ENCODE assay signal across 13 cellular contexts in the genomic region with DNA sequence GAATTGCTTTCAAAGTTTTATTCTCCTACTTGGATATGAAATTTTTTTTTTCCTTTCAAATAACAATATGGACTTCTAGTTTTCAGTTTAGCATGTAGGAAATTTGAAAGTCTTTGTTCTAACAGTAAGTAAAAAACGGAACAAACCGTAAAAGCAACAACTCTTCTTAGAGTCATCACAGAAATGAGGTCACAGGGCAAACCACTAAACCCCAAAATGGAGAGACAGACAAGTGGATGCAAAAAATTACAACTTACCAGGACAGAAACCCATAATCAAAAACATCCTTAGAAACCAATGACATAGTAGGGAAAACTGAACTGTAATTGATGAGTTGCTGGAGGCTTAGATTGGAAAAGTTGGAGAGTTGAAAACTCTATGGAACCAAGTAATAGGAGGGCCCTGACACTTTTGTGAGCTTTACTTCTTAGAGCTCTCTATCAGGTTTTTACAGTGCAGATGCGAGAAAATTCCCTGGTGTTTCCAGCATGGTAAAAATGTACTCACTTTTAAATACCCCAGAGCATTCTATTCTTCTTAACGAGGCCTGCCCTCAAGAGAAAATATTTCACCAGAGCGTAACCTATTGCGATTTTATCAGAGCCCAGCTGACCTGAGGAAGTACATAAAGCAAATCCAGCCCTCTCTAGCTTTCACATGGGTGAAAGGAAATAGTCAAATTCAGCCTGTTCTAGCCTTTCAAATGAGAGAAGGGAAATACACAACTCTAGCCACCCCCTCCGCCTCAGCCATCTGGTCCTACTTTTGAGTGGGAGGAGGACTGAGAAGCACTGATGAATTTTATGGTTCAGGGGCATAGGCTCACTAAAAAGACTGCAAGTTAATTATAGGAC. TPM values are rescaled to one million over a fixed set of nuclear protein-coding genes. Genes with fewer than 3 reads are reported as not detected.
DNase-seq lines count a peak whose midpoint lies in the region; ATAC-seq and FAIRE-seq lines count a peak whose summit lies in the region.
"Had no signal": no experiment of that assay in that cellular context is flagged by ENCODE, and none has a peak within 500 bp of the region (broad histone marks: within the 10 kb centered on the region; RNA-seq: fewer than 3 reads in every experiment).

No MANE protein-coding gene starts in this region.

- H3K27ac Mint-ChIP-seq in activated T-helper 1 cell treated with anti-CD3 and anti-CD28 coated beads, Interleukin-12 subunit alpha, Interleukin-12 subunit beta, Interleukin-2, Interleukin-4 antibody, amounts not matched to agents 30 ng/mL and 10 ng/mL and 1 ng/mL, durations not matched to agents 14 hours and 24 hours and 36 hours = no peak overlapping the region
- H3K27ac Mint-ChIP-seq: dendritic cell treated with granulocyte-macrophage colony-stimulating factor and Interleukin-4, amounts not matched to agents 40 ng/mL and 50 ng/mL, for 4 days had no signal

- peak overlapping the region in 1 of 2 donors; percentile 36 for H3K27ac ChIP-seq in small intestine (ENCODE audit: low read depth in 1 of 2, low read length in 1 of 2)
- H3K27ac ChIP-seq: left ventricle myocardium inferior had no signal

- H3K4me1 Mint-ChIP-seq in activated T-helper 1 cell treated with anti-CD3 and anti-CD28 coated beads, Interleukin-12 subunit alpha, Interleukin-12 subunit beta, Interleukin-2, Interleukin-4 antibody, amounts not matched to agents 30 ng/mL and 10 ng/mL and 1 ng/mL, durations not matched to agents 14 hours and 24 hours and 36 hours (ENCODE audit: low read depth) = peaks cover 24% of the 10 kb centered on the region

- peaks cover 7% of the 10 kb centered on the region for H3K9me3 Mint-ChIP-seq in activated T-helper 1 cell treated with anti-CD3 and anti-CD28 coated beads, Interleukin-12 subunit alpha, Interleukin-12 subunit beta, Interleukin-2, Interleukin-4 antibody, amounts not matched to agents 30 ng/mL and 10 ng/mL and 1 ng/mL, durations not matched to agents 14 hours and 24 hours and 36 hours
- H3K9me3 Mint-ChIP-seq: dendritic cell treated with granulocyte-macrophage colony-stimulating factor and Interleukin-4, amounts not matched to agents 40 ng/mL and 50 ng/mL, for 4 days had no signal

- no peak overlapping the region for H3K4me3 ChIP-seq in small intestine (ENCODE audit: low read depth in 1 of 2, low read length in 2 of 2)
- H3K4me3 ChIP-seq: left ventricle myocardium inferior had no signal

- intact Hi-C loops in activated T-helper 1 cell treated with anti-CD3 and anti-CD28 coated beads, Interleukin-12 subunit alpha, Interleukin-12 subunit beta, Interleukin-2, Interleukin-4 antibody, amounts not matched to agents 30 ng/mL and 10 ng/mL and 1 ng/mL, durations not matched to agents 14 hours and 24 hours and 36 hours (cut with micrococcal nuclease) = no loop called here

- no peaks in the 10 kb centered on the region for H3K4me1 ChIP-seq in small intestine (ENCODE audit: control insufficient read depth in 2 of 2, insufficient read depth in 1 of 2, low read depth in 1 of 2, low read length in 1 of 2)
- H3K4me1 ChIP-seq: left ventricle myocardium inferior had no signal

- DNase-seq in NOMO-1 treated with DMSO at 0.1 percent for 48 hours (lab: John Stamatoyannopoulos, UW; ENCODE audit: unreplicated experiment) (peak; percentile 65), NOMO-1 treated with dmso at 0.1 percent for 144 hours (lab: John Stamatoyannopoulos, UW; ENCODE audit: unreplicated experiment) (no peak), small intestine (peak; percentile 28), NCI-H510A treated with DMSO at 0.1 percent for 48 hours (lab: John Stamatoyannopoulos, UW) (no peak), GF-D8 (lab: John Stamatoyannopoulos, UW) (no peak), NCI-H69 (lab: John Stamatoyannopoulos, UW) (no peak)
- no peak for DNase-seq in activated T-helper 1 cell treated with anti-CD3 and anti-CD28 coated beads, Interleukin-12 subunit alpha, Interleukin-12 subunit beta, Interleukin-2, Interleukin-4 antibody, amounts not matched to agents 30 ng/mL and 10 ng/mL and 1 ng/mL, durations not matched to agents 14 hours and 24 hours and 36 hours (ENCODE audit: low spot score)
- DNase-seq: activated CD4-positive, alpha-beta T cell treated with anti-CD3 and anti-CD28 coated beads for 48 hours; left ventricle myocardium inferior; NCI-H526 treated with DMSO at 0.1 percent for 48 hours had no signal

- no peak for FAIRE-seq in small intestine (lab: Jason Lieb, UNC)
- FAIRE-seq: A204.1 had no signal

- ATAC-seq in HG03342 (IDR thresholded peaks at IDR 0.05; ENCODE audit: unreplicated experiment) = peak; percentile 70

- WGBS in small intestine, 3 donors = 81 to 86% (median 82%) methylated on average over 7 of the region's 7 CpGs

- H3K36me3 Mint-ChIP-seq in activated T-helper 1 cell treated with anti-CD3 and anti-CD28 coated beads, Interleukin-12 subunit alpha, Interleukin-12 subunit beta, Interleukin-2, Interleukin-4 antibody, amounts not matched to agents 30 ng/mL and 10 ng/mL and 1 ng/mL, durations not matched to agents 14 hours and 24 hours and 36 hours (ENCODE audit: low read depth) = peaks cover 5% of the 10 kb centered on the region

- no peaks in the 10 kb centered on the region for H3K36me3 ChIP-seq in small intestine (ENCODE audit: control insufficient read depth in 2 of 2, insufficient read depth in 2 of 2, low read length in 2 of 2)
- H3K36me3 ChIP-seq: left ventricle myocardium inferior had no signal

- no peaks in the 10 kb centered on the region for H3K27me3 Mint-ChIP-seq in activated T-helper 1 cell treated with anti-CD3 and anti-CD28 coated beads, Interleukin-12 subunit alpha, Interleukin-12 subunit beta, Interleukin-2, Interleukin-4 antibody, amounts not matched to agents 30 ng/mL and 10 ng/mL and 1 ng/mL, durations not matched to agents 14 hours and 24 hours and 36 hours (ENCODE audit: insufficient read depth)
- H3K27me3 Mint-ChIP-seq: dendritic cell treated with granulocyte-macrophage colony-stimulating factor and Interleukin-4, amounts not matched to agents 40 ng/mL and 50 ng/mL, for 4 days had no signal

- H3K4me3 Mint-ChIP-seq in activated T-helper 1 cell treated with anti-CD3 and anti-CD28 coated beads, Interleukin-12 subunit alpha, Interleukin-12 subunit beta, Interleukin-2, Interleukin-4 antibody, amounts not matched to agents 30 ng/mL and 10 ng/mL and 1 ng/mL, durations not matched to agents 14 hours and 24 hours and 36 hours = peak overlapping the region; percentile 38
- H3K4me3 Mint-ChIP-seq: dendritic cell treated with granulocyte-macrophage colony-stimulating factor and Interleukin-4, amounts not matched to agents 40 ng/mL and 50 ng/mL, for 4 days had no signal

- H3K27me3 ChIP-seq in small intestine (ENCODE audit: control insufficient read depth in 2 of 2, insufficient read depth in 2 of 2, low read length in 2 of 2) = no peaks in the 10 kb centered on the region

- no peaks in the 10 kb centered on the region for H3K9me3 ChIP-seq in small intestine (ENCODE audit: control insufficient read depth, low read depth)

RNA-seq across cellular contexts. Expression of a gene that starts 39.2 kb away (rescaled TPM):
- not detected in 2 replicates for total RNA-seq in activated T-helper 1 cell treated with anti-CD3 and anti-CD28 coated beads, Interleukin-12 subunit alpha, Interleukin-12 subunit beta, Interleukin-2, Interleukin-4 antibody, amounts not matched to agents 30 ng/mL and 10 ng/mL and 1 ng/mL, durations not matched to agents 14 hours and 24 hours and 36 hours
- under 1 TPM in 1 of 3 donors, not detected in 2; 0.18 TPM for polyA plus RNA-seq in small intestine
- total RNA-seq: left ventricle myocardium inferior had no signal

Comparison
In these comparisons a context has a peak if more than half of its experiments do, and no peak if none do; other contexts are left out.
1. DNase-seq: peak in NOMO-1 treated with DMSO at 0.1 percent for 48 hours (single experiment) and small intestine (single experiment); none in NOMO-1 treated with dmso at 0.1 percent for 144 hours (single experiment), activated T-helper 1 cell treated with anti-CD3 and anti-CD28 coated beads, Interleukin-12 subunit alpha, Interleukin-12 subunit beta, Interleukin-2, Interleukin-4 antibody, amounts not matched to agents 30 ng/mL and 10 ng/mL and 1 ng/mL, durations not matched to agents 14 hours and 24 hours and 36 hours (single experiment), NCI-H510A treated with DMSO at 0.1 percent for 48 hours (single experiment), GF-D8 (single experiment) and NCI-H69 (single experiment).